Comparison of ENCODE assay signal across 8 cellular contexts in genomic region chr12:50257226-50258166, GRCh38. TPM values are rescaled to one million over a fixed set of nuclear protein-coding genes. Genes with fewer than 3 reads are reported as not detected.
DNase-seq lines count a peak whose midpoint lies in the region; FAIRE-seq and TF ChIP-seq lines count a peak whose summit lies in the region.

No MANE protein-coding gene starts in this region.

- no peak overlapping the region for H3K4me2 ChIP-seq in astrocyte (ENCODE audit: low read length)

- H3K9ac ChIP-seq in astrocyte (ENCODE audit: low read length) (no peak overlapping the region), kidney (ENCODE audit: low read length in 2 of 2) (no peak overlapping the region)

- H3K27ac Mint-ChIP-seq in astrocyte (ENCODE audit: unreplicated experiment), result peak overlapping the region; percentile 14

- TF ChIP-seq CTCF in astrocyte (IDR thresholded peaks at IDR 0.05; ENCODE audit: insufficient read depth, low read depth, low read length) (no peak), kidney (IDR thresholded peaks at IDR 0.05; ENCODE audit: borderline replicate concordance, extremely low read depth, insufficient read depth) (no peak), thyroid gland (IDR thresholded peaks at IDR 0.05) (no peak)

- intact Hi-C loops in kidney (cut with DNase I), result no loop called here
- intact Hi-C loops in thyroid gland (cut with DNase I), result no loop called here

- no peaks in the 10 kb centered on the region for H3K27me3 ChIP-seq in astrocyte (ENCODE audit: insufficient read depth, low read length)
- H3K27me3 ChIP-seq in thyroid gland, result no peaks in the 10 kb centered on the region

- no peaks in the 10 kb centered on the region for H3K36me3 ChIP-seq in astrocyte (ENCODE audit: insufficient read depth, low read length)
- no peaks in the 10 kb centered on the region for H3K36me3 ChIP-seq in kidney (ENCODE audit: control insufficient read depth in 1 of 2, insufficient read depth in 2 of 2, low read length in 2 of 2)
- no peaks in the 10 kb centered on the region for H3K36me3 ChIP-seq in thyroid gland

- H3K9me3 ChIP-seq in astrocyte (ENCODE audit: insufficient read depth, low read depth, low read length) (no peaks in the 10 kb centered on the region), kidney (ENCODE audit: control insufficient read depth in 1 of 2, low read length in 2 of 2) (no peaks in the 10 kb centered on the region), thyroid gland (no peaks in the 10 kb centered on the region)

- no peak for FAIRE-seq in astrocyte (lab: Jason Lieb, UNC)
- no peak for FAIRE-seq in kidney (lab: Jason Lieb, UNC)

- H3K4me3 Mint-ChIP-seq in astrocyte (ENCODE audit: unreplicated experiment), result no peak overlapping the region

- H3K4me3 ChIP-seq in astrocyte (ENCODE audit: insufficient read depth, low read depth, low read length) (no peak overlapping the region), kidney (ENCODE audit: low read length in 2 of 2) (peak overlapping the region in 1 of 2 donors; percentile 4), thyroid gland (replicated peaks in 1 of 3) (no peak overlapping the region)

- H3K79me2 ChIP-seq in astrocyte (ENCODE audit: insufficient read depth, low read length), result no peaks in the 10 kb centered on the region

- no peaks in the 10 kb centered on the region for H4K20me1 ChIP-seq in astrocyte (ENCODE audit: insufficient read depth, low read length)

- DNase-seq in NCI-H1417 (lab: John Stamatoyannopoulos, UW), result peak; percentile 3 to 32 (median 31)
- no peak for DNase-seq in NCI-H1417 treated with DMSO at 0.1 percent for 48 hours (lab: John Stamatoyannopoulos, UW)
- DNase-seq in astrocyte (ENCODE audit: low read depth), result no peak
- no peak for DNase-seq in kidney
- peak; percentile 41 to 43 for DNase-seq in thyroid gland
- DNase-seq in islet precursor cell, result no peak
- no peak for DNase-seq in RPMI8226
- DNase-seq in iPS-NIHi7 (ENCODE audit: extremely low spot score), result no peak

- no peak overlapping the region for H2AFZ ChIP-seq in astrocyte (ENCODE audit: low read depth, low read length)

- 44 to 46% methylated on average over 6 of the region's 6 CpGs for WGBS in thyroid gland, 2 donors

- H3K27me3 Mint-ChIP-seq in astrocyte (ENCODE audit: low read depth, unreplicated experiment), result no peaks in the 10 kb centered on the region

- no peaks in the 10 kb centered on the region for H3K36me3 Mint-ChIP-seq in astrocyte (ENCODE audit: low read depth, unreplicated experiment)

- no peaks in the 10 kb centered on the region for H3K9me3 Mint-ChIP-seq in astrocyte (ENCODE audit: unreplicated experiment)

- no peak overlapping the region for H3K27ac ChIP-seq in astrocyte (ENCODE audit: low read depth, low read length)
- peak overlapping the region; percentile 12 to 21 for H3K27ac ChIP-seq in kidney (ENCODE audit: low read depth in 2 of 2, low read length in 2 of 2)
- peak overlapping the region; percentile 70 to 82 (median 79) for H3K27ac ChIP-seq in thyroid gland

- H3K4me1 Mint-ChIP-seq in astrocyte (ENCODE audit: low read depth, unreplicated experiment), result peaks cover 17% of the 10 kb centered on the region

- H3K4me1 ChIP-seq in astrocyte (ENCODE audit: insufficient read depth, low read length) (peaks cover 16% of the 10 kb centered on the region), kidney (ENCODE audit: control insufficient read depth in 1 of 2, insufficient read depth in 1 of 2, low read depth in 1 of 2, low read length in 2 of 2) (peaks cover 3 to 7% of the 10 kb centered on the region in 2 donors), thyroid gland (peaks cover 25 to 49% of the 10 kb centered on the region in 2 donors)

- TF ChIP-seq POLR2A in thyroid gland (IDR thresholded peaks at IDR 0.05), result no peak

RNA-seq across cellular contexts. Expression of gene LIMA1, which starts 25.8 kb away (rescaled TPM):
- total RNA-seq in astrocyte, result 169 and 173 TPM in 2 replicates
- 76.1 TPM for total RNA-seq in kidney
- polyA plus RNA-seq in kidney (ENCODE audit: insufficient read depth, low read depth, low replicate concordance), result 43.1 TPM
- total RNA-seq in thyroid gland, result 10 to 100 TPM; 53.0 to 75.4 (median 66.7) TPM

Comparison
In these comparisons a context has a peak if more than half of its experiments do, and no peak if none do; other contexts are left out.
1. DNase-seq: peak in NCI-H1417 (3 of 3) and thyroid gland (2 of 2); none in NCI-H1417 treated with DMSO at 0.1 percent for 48 hours (single experiment), astrocyte (single experiment), kidney (single experiment), islet precursor cell (single experiment), RPMI8226 (single experiment) and iPS-NIHi7 (single experiment).